31 cellular contexts compared by ENCODE assay signal in the genomic region with DNA sequence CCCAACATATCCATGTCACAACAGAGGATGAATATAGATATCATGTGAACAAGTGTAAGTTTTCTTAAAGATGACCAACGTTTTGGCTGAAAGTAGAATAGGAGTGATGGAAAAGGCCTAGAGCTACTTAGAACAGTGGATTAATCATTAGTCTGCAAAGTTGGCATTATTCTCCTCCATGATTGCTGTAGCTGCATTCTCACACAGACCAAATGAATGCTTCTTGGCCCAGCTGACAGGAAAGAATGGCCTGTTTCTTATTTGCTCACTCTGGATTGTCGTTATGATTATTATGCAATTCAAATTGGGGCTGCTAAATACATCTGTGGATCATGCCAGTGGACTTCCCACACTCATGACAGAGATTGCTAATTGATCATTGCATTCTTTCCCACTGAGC.
"Had no signal": no experiment of that assay in that cellular context is flagged by ENCODE, and none has a peak within 500 bp of the region (broad histone marks: within the 10 kb centered on the region; RNA-seq: fewer than 3 reads in every experiment).

No MANE protein-coding gene starts in this region.

- H3K4me3 ChIP-seq: Peyer's patch, SJSA1 had no signal

- H3K27me3 ChIP-seq: brain microvascular endothelial cell, Peyer's patch, SJSA1 had no signal

- H3K9me2 ChIP-seq: SK-N-SH had no signal

- H3K9me3 ChIP-seq: Peyer's patch, SJSA1, SK-N-SH had no signal

- DNase-seq: activated CD4-positive, alpha-beta memory T cell treated with anti-CD3 and anti-CD28 coated beads for 36 hours; activated CD4-positive, alpha-beta T cell treated with anti-CD3 and anti-CD28 coated beads for 36 hours; activated CD4-positive, alpha-beta T cell treated with anti-CD3 and anti-CD28 coated beads, Interleukin-2, amount 50 U/mL, for 1 hour; activated CD8-positive, alpha-beta memory T cell treated with anti-CD3 and anti-CD28 coated beads, Interleukin-2, amount 50 U/mL, for 4 hours; activated gamma-delta T cell treated with Interleukin-2 at 50 U/mL for 16 hours; activated naive CD4-positive, alpha-beta T cell treated with anti-CD3 and anti-CD28 coated beads for 36 hours; activated T-cell treated with anti-CD3 and anti-CD28 coated beads for 4 hours; activated T-cell treated with anti-CD3 and anti-CD28 coated beads, Interleukin-2, amount 50 U/mL, for 4 hours; anterior cingulate cortex; brain microvascular endothelial cell; central memory CD4-positive, alpha-beta T cell; MM.1S; MV-4-11; NCI-H1092; NCI-H1436 treated with DMSO at 0.1 percent for 48 hours; NCI-H1694 treated with DMSO at 0.1 percent for 48 hours; NCI-H2029; NCI-H345; NCI-H524 treated with DMSO at 0.1 percent for 48 hours; NCI-H748 treated with DMSO at 0.1 percent for 48 hours; NK-92 treated with Interleukin-12 subunit alpha and Interleukin-12 subunit beta, amount 100 ng/mL, for 24 hours; PC-3; Peyer's patch; RPMI8226; SHP77 treated with DMSO at 0.1 percent for 48 hours; SK-N-SH had no signal

- H3K4me2 ChIP-seq: KMS-11, SK-N-SH had no signal

- H3K4me1 ChIP-seq: Peyer's patch, SJSA1 had no signal

- H3K9ac ChIP-seq: KMS-11, SK-N-SH had no signal

- ATAC-seq: activated CD4-positive, alpha-beta T cell treated with anti-CD3 and anti-CD28 coated beads for 36 hours; activated CD4-positive, CD25-positive, alpha-beta regulatory T cell treated with anti-CD3 and anti-CD28 coated beads, Interleukin-2, amount 50 U/mL, for 24 hours; activated naive CD4-positive, alpha-beta T cell treated with anti-CD3 and anti-CD28 coated beads, Interleukin-2, amount 50 U/mL, for 72 hours; activated T-cell treated with anti-CD3 and anti-CD28 coated beads, Interleukin-2, amount 50 U/mL, for 4 hours; PC-3; WTC11 had no signal

- H3K27ac ChIP-seq: brain microvascular endothelial cell, KMS-11, Peyer's patch, SJSA1 had no signal

- H3K36me3 ChIP-seq: brain microvascular endothelial cell, Peyer's patch, SJSA1 had no signal
